18 cellular contexts compared by ENCODE assay signal in the genomic region with DNA sequence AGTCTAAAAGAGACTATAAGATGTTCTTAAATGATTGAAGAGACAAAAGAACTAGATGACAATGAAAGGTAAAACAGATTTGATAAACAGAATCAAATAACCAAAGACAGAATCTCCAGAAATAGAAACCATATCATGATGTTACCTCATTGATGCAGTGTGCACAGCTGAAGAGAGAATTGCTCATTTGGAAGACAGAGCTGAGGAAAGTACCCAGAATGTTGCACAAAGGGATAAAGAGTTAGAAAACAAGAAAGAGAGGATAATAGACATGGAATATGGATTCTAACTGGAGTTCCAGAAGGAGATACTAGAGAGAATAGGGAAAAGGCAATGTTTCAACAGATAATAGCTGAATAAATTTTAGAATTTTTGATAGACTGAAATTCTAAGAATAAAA.
"Had no signal": no experiment of that assay in that cellular context is flagged by ENCODE, and none has a peak within 500 bp of the region (broad histone marks: within the 10 kb centered on the region; RNA-seq: fewer than 3 reads in every experiment).

No MANE protein-coding gene starts in this region.

- H3K4me1 Mint-ChIP-seq: nephron had no signal

- DNase-seq: esophagus squamous epithelium; foreskin fibroblast; glutamatergic neuron; islet precursor cell; mammary epithelial cell; mucosa of descending colon; occipital lobe; pancreas; right cardiac atrium; stimulated activated CD4-positive, alpha-beta T cell treated with anti-CD3 and anti-CD28 coated beads, Interleukin-2, amount 100 ng/mL, for 48 hours; stimulated activated naive CD8-positive, alpha-beta T cell treated with anti-CD3 and anti-CD28 coated beads, Interleukin-15, amount 100 ng/mL, for 72 hours; testis; upper lobe of right lung had no signal

- H3K9me3 Mint-ChIP-seq: dendritic cell treated with granulocyte-macrophage colony-stimulating factor and Interleukin-4, amounts not matched to agents 40 ng/mL and 50 ng/mL, for 4 days had no signal

- H3K4me3 Mint-ChIP-seq: dendritic cell treated with granulocyte-macrophage colony-stimulating factor and Interleukin-4, amounts not matched to agents 40 ng/mL and 50 ng/mL, for 4 days; nephron; stimulated activated naive CD8-positive, alpha-beta T cell treated with anti-CD3 and anti-CD28 coated beads, Interleukin-15, amount 100 ng/mL, for 72 hours had no signal

- H3K27ac Mint-ChIP-seq: dendritic cell treated with granulocyte-macrophage colony-stimulating factor and Interleukin-4, amounts not matched to agents 40 ng/mL and 50 ng/mL, for 4 days; nephron; progenitor cell of endocrine pancreas; stimulated activated naive CD8-positive, alpha-beta T cell treated with anti-CD3 and anti-CD28 coated beads, Interleukin-15, amount 100 ng/mL, for 72 hours had no signal

- H3K27me3 Mint-ChIP-seq: dendritic cell treated with granulocyte-macrophage colony-stimulating factor and Interleukin-4, amounts not matched to agents 40 ng/mL and 50 ng/mL, for 4 days; progenitor cell of endocrine pancreas; stimulated activated naive CD8-positive, alpha-beta T cell treated with anti-CD3 and anti-CD28 coated beads, Interleukin-15, amount 100 ng/mL, for 72 hours had no signal

- ATAC-seq: gastroesophageal sphincter; left lobe of liver; mucosa of descending colon; pancreas; right cardiac atrium; stimulated activated naive CD8-positive, alpha-beta T cell treated with anti-CD3 and anti-CD28 coated beads, Interleukin-15, amount 100 ng/mL, for 72 hours; upper lobe of right lung had no signal
